Comparison of ENCODE assay signal across 10 cellular contexts in the genomic region with DNA sequence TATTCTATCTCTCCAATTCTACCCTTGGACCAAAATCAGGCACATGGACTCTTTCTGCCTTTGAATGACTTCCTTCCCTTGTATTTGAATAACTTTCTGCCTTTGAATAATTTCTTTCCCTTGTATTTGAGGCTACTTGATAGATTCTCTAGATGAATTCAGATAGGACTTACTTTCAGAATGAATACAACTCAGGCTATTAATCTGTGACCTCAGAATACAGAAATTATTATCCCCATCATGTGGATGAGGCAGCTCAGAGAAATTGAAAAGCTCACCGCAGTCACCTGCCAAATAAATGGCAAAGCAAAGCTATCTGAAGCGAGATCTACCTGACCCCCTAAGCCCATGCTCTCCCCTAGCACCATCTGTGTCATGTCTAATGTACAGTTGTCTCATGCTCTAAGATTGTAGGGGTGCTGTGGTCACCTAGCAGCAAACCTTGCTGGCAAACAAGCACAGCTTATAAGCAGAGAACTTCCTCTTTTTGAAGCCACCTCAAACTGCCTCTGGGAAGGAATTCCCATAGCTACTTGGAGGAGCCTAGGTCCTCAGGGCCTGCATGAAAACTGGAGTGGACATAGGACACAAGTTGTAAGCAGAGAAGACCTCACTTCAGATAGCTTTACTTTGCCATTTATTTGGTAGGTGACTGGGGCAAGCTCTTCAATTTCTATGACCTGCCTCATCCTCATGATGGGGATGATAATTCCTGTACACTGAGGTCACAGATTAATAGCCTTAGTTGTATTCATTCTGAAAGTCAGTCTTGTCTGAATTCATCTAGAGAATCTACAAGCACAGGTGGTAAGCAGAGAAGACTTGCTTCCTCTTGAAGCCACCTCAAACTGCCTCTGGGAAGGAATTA.
DNase-seq lines count a peak whose midpoint lies in the region; ATAC-seq, FAIRE-seq and TF ChIP-seq lines count a peak whose summit lies in the region.
"Had no signal": no experiment of that assay in that cellular context is flagged by ENCODE, and none has a peak within 500 bp of the region (broad histone marks: within the 10 kb centered on the region; RNA-seq: fewer than 3 reads in every experiment).

No MANE protein-coding gene starts in this region.

- ATAC-seq in GM18873 (IDR thresholded peaks at IDR 0.05; ENCODE audit: low FRiP score, unreplicated experiment) (peak; percentile 70), HG02623 (IDR thresholded peaks at IDR 0.05; ENCODE audit: unreplicated experiment) (peak; percentile 74), upper lobe of right lung (no peak)

- H3K27ac ChIP-seq in HL-60 (replicated peaks) (peak overlapping the region; percentile 26), endothelial cell of umbilical vein (ENCODE audit: insufficient read depth, low read depth, low read length) (no peak overlapping the region), upper lobe of right lung (no peak overlapping the region)

- H3K9me3 ChIP-seq in endothelial cell of umbilical vein (replicated peaks; ENCODE audit: control insufficient read depth, insufficient read depth, low read length): no peaks in the 10 kb centered on the region
- no peaks in the 10 kb centered on the region for H3K9me3 ChIP-seq in upper lobe of right lung

- no peak for TF ChIP-seq POLR2A in endothelial cell of umbilical vein (IDR thresholded peaks at IDR 0.05; ENCODE audit: low read depth, low read length)

- FAIRE-seq in endothelial cell of umbilical vein (lab: Jason Lieb, UNC): peak; percentile 8
- FAIRE-seq: frontal cortex had no signal

- H3K9me3 Mint-ChIP-seq in chondrocyte (ENCODE audit: low read depth): peaks cover 16% of the 10 kb centered on the region

- H3K4me2 ChIP-seq in endothelial cell of umbilical vein (ENCODE audit: insufficient read depth, low read length): no peak overlapping the region

- H3K9ac ChIP-seq in endothelial cell of umbilical vein (replicated peaks; ENCODE audit: extremely low read depth, insufficient read depth, low read length): no peak overlapping the region

- H3K36me3 Mint-ChIP-seq in chondrocyte (ENCODE audit: low read depth): no peaks in the 10 kb centered on the region

- no peaks in the 10 kb centered on the region for H3K36me3 ChIP-seq in endothelial cell of umbilical vein (ENCODE audit: control insufficient read depth in 2 of 2, extremely low read depth in 1 of 2, insufficient read depth in 2 of 2, low read length in 2 of 2)
- no peaks in the 10 kb centered on the region for H3K36me3 ChIP-seq in upper lobe of right lung

- CTCF ChIA-PET in endothelial cell of umbilical vein (lab: Charles Lee): interaction anchor here (0.6 to 2.8 kb wide), 5 partner anchors 8 to 722 kb away, joined by 3 to 8 read pairs (median 4); no protein-coding TSS in a partner anchor

- H3K27me3 ChIP-seq in HL-60 (ENCODE audit: insufficient read depth, poor library complexity, severe bottlenecking) (no peaks in the 10 kb centered on the region), endothelial cell of umbilical vein (ENCODE audit: control insufficient read depth in 2 of 2, insufficient read depth in 2 of 2, low read length in 2 of 2) (no peaks in the 10 kb centered on the region), upper lobe of right lung (no peaks in the 10 kb centered on the region)

- no peaks in the 10 kb centered on the region for H3K4me1 ChIP-seq in endothelial cell of umbilical vein (ENCODE audit: control insufficient read depth, extremely low read depth, insufficient read depth, low read length)
- no peaks in the 10 kb centered on the region for H3K4me1 ChIP-seq in upper lobe of right lung

- H3K27ac Mint-ChIP-seq in chondrocyte (ENCODE audit: unreplicated experiment): no peak overlapping the region

- BruUV-seq in endothelial cell of umbilical vein (replicated peaks; lab: Mats Ljungman, UMichigan): no TSS peak

- no peak overlapping the region for H3K4me3 Mint-ChIP-seq in chondrocyte (ENCODE audit: unreplicated experiment)

- H3K4me1 Mint-ChIP-seq in chondrocyte (ENCODE audit: low read depth): no peaks in the 10 kb centered on the region

- intact Hi-C loops in endothelial cell of umbilical vein (cut with micrococcal nuclease): no loop called here
- intact Hi-C loops in upper lobe of right lung (cut with DNase I): no loop called here

- H2AFZ ChIP-seq in endothelial cell of umbilical vein (ENCODE audit: low read depth, low read length): peak overlapping the region; percentile 38

- POLR2A ChIA-PET in endothelial cell of umbilical vein (lab: Charles Lee): no interaction called here

- H4K20me1 ChIP-seq in endothelial cell of umbilical vein (replicated peaks; ENCODE audit: control insufficient read depth, extremely low read depth, insufficient read depth, low read length): no peaks in the 10 kb centered on the region

- H3K4me3 ChIP-seq in HL-60 (replicated peaks; ENCODE audit: insufficient read depth, low read length) (no peak overlapping the region), endothelial cell of umbilical vein (replicated peaks in 1 of 3; ENCODE audit: insufficient read depth in 1 of 3, low read depth in 1 of 3, low read length in 3 of 3) (no peak overlapping the region), upper lobe of right lung (no peak overlapping the region)

- no peak for TF ChIP-seq CTCF in HL-60 (IDR thresholded peaks at IDR 0.05; ENCODE audit: insufficient read depth, low read length)
- no peak for TF ChIP-seq CTCF in endothelial cell of umbilical vein (IDR thresholded peaks at IDR 0.05; ENCODE audit: extremely low read depth in 1 of 2, insufficient read depth in 1 of 2, low read depth in 1 of 2, low read length in 2 of 2)
- TF ChIP-seq CTCF in upper lobe of right lung (IDR thresholded peaks at IDR 0.05): no peak
- TF ChIP-seq CTCF in chondrocyte (IDR thresholded peaks at IDR 0.05): no peak

- H3K27me3 Mint-ChIP-seq in chondrocyte (ENCODE audit: low read depth): no peaks in the 10 kb centered on the region

- dilution Hi-C loops in endothelial cell of umbilical vein (cut with MboI; ENCODE audit: extremely low pct_ligation_motif_present, low sequenced_read_pairs): no loop called here

- no peaks in the 10 kb centered on the region for H3K9me1 ChIP-seq in endothelial cell of umbilical vein (replicated peaks; ENCODE audit: control insufficient read depth, extremely low read depth, insufficient read depth, low read length)

- H3K79me2 ChIP-seq in endothelial cell of umbilical vein (ENCODE audit: control insufficient read depth, insufficient read depth, low read length): no peaks in the 10 kb centered on the region

- peak in 1 of 2 experiments; percentile 65 for DNase-seq in HL-60 (ENCODE audit: low read depth in 1 of 2, low spot score in 1 of 2)
- no peak for DNase-seq in endothelial cell of umbilical vein (ENCODE audit: low read depth, low spot score)
- DNase-seq in epidermal melanocyte (ENCODE audit: insufficient read length, low spot score): no peak
- no peak for DNase-seq in upper lobe of right lung
- no peak for DNase-seq in DMS 273 treated with DMSO at 0.1 percent for 48 hours (lab: John Stamatoyannopoulos, UW)
- DNase-seq in chondrocyte (ENCODE audit: low spot score): no peak
- DNase-seq: GF-D8 had no signal

TF ChIP-seq in endothelial cell of umbilical vein, 7 proteins besides CTCF, POLR2A, EP300 and RAD21:
- TF ChIP-seq POLR2AphosphoS5 (IDR thresholded peaks at IDR 0.05; ENCODE audit: insufficient read depth, low read depth, low read length): no peak
- no peak for TF ChIP-seq FOS (IDR thresholded peaks at IDR 0.05; ENCODE audit: borderline replicate concordance, insufficient read depth, low read length)
- TF ChIP-seq GATA2 (IDR thresholded peaks at IDR 0.05; ENCODE audit: insufficient read depth, insufficient read length, low read depth, low read length): no peak
- TF ChIP-seq JUN (IDR thresholded peaks at IDR 0.05; ENCODE audit: borderline replicate concordance, insufficient read depth, insufficient read length, low read depth): no peak
- TF ChIP-seq MYC (IDR thresholded peaks at IDR 0.05; ENCODE audit: low read depth, low read length): no peak
- TF ChIP-seq, protein P1, sequence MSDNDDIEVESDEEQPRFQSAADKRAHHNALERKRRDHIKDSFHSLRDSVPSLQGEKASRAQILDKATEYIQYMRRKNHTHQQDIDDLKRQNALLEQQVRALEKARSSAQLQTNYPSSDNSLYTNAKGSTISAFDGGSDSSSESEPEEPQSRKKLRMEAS (IDR thresholded peaks at IDR 0.05; ENCODE audit: insufficient read depth, insufficient read length): no peak
- no peak for TF ChIP-seq EZH2 (IDR thresholded peaks at IDR 0.05; ENCODE audit: borderline replicate concordance, low read depth, low read length, severe bottlenecking)
